In genomic region chr1:109090415-109091195, GRCh38 we compare ENCODE assay signal across 8 cellular contexts. TPM values are rescaled to one million over a fixed set of nuclear protein-coding genes. Genes with fewer than 3 reads are reported as not detected.
DNase-seq lines count a peak whose midpoint lies in the region; ATAC-seq and TF ChIP-seq lines count a peak whose summit lies in the region.

Gene TMEM167B, plus strand, starts transcription at chr1:109090764. Its CDS starts 109 bp downstream, at chr1:109090873.

- intact Hi-C loops in activated T-helper 1 cell treated with anti-CD3 and anti-CD28 coated beads, Interleukin-12 subunit alpha, Interleukin-12 subunit beta, Interleukin-2, Interleukin-4 antibody, amounts not matched to agents 30 ng/mL and 10 ng/mL and 1 ng/mL, durations not matched to agents 14 hours and 24 hours and 36 hours (cut with micrococcal nuclease), result loop anchor here (1.0 to 5.0 kb wide), 12 partner anchors 10 to 1248 kb away; partner anchors contain the start of genes CLCC1, PRPF38B, PSMA5 and RBM15
- intact Hi-C loops in naive thymus-derived CD4-positive, alpha-beta T cell (cut with micrococcal nuclease), result loop anchor here (1.0 to 5.0 kb wide), 12 partner anchors 10 to 528 kb away; partner anchors contain the start of genes CLCC1 (in 2 of the 2), WDR47 (in 2 of the 2), ATXN7L2 (in 1 of the 2) and EEIG2 (in 1 of the 2)

- H3K27ac ChIP-seq in DOHH2 (ENCODE audit: low read depth, low read length) (peak within 1 kb of the TSS; percentile 80), GM23338 (ENCODE audit: low read depth) (peak within 1 kb of the TSS; percentile 82)
- peak within 1 kb of the TSS; percentile 97 for H3K27ac ChIP-seq in naive thymus-derived CD4-positive, alpha-beta T cell (ENCODE audit: low read depth, low read length)

- peak; percentile 86 for ATAC-seq in GM23338
- peak; percentile 98 for ATAC-seq in naive thymus-derived CD4-positive, alpha-beta T cell
- ATAC-seq in stimulated activated naive B cell treated with anti-CD40 and anti-IgM and Interleukin-4, amounts not matched to agents 10 μg/mL and 1 μg/mL and 100 μg/mL, for 72 hours (replicated peaks), result peak; percentile 87 to 91

- H3K79me2 ChIP-seq in DOHH2 (ENCODE audit: control insufficient read depth, low read length) (peaks cover 55% of the 10 kb centered on the region), GM23338 (replicated peaks; ENCODE audit: insufficient read depth) (peaks cover 21% of the 10 kb centered on the region)

- peaks cover 3% of the 10 kb centered on the region; the same call in 1 of the 3 replicates for H3K9me3 Mint-ChIP-seq in GM23338
- no peaks in the 10 kb centered on the region for H3K9me3 Mint-ChIP-seq in activated T-helper 1 cell treated with anti-CD3 and anti-CD28 coated beads, Interleukin-12 subunit alpha, Interleukin-12 subunit beta, Interleukin-2, Interleukin-4 antibody, amounts not matched to agents 30 ng/mL and 10 ng/mL and 1 ng/mL, durations not matched to agents 14 hours and 24 hours and 36 hours
- peaks cover 0 to 16% (median 2%) of the 10 kb centered on the region in 11 donors for H3K9me3 Mint-ChIP-seq in naive thymus-derived CD4-positive, alpha-beta T cell
- no peaks in the 10 kb centered on the region for H3K9me3 Mint-ChIP-seq in stimulated activated naive B cell treated with anti-CD40 and anti-IgM and Interleukin-4, amounts not matched to agents 10 μg/mL and 1 μg/mL and 100 μg/mL, for 72 hours

- peak; percentile 98 for DNase-seq in GM23338 (ENCODE audit: low spot score)
- peak; percentile 88 for DNase-seq in LHCN-M2 (ENCODE audit: low read depth)
- peak; percentile 93 for DNase-seq in RPMI7951 (ENCODE audit: low read depth)
- peak; percentile 84 for DNase-seq in activated T-helper 1 cell treated with anti-CD3 and anti-CD28 coated beads, Interleukin-12 subunit alpha, Interleukin-12 subunit beta, Interleukin-2, Interleukin-4 antibody, amounts not matched to agents 30 ng/mL and 10 ng/mL and 1 ng/mL, durations not matched to agents 14 hours and 24 hours and 36 hours (ENCODE audit: low spot score)
- DNase-seq in fibroblast of gingiva (ENCODE audit: low read depth), result peak; percentile 96
- DNase-seq in naive thymus-derived CD4-positive, alpha-beta T cell, result peak; percentile 71 to 92 (median 87)
- DNase-seq in stimulated activated naive B cell treated with anti-CD40 and anti-IgM and Interleukin-4, amounts not matched to agents 10 μg/mL and 1 μg/mL and 100 μg/mL, for 72 hours, result peak; percentile 88

- POLR2A ChIA-PET in naive thymus-derived CD4-positive, alpha-beta T cell (lab: Charles Lee), result interaction anchor here (0.6 to 4.4 kb wide), 13 partner anchors 8 to 530 kb away, joined by 3 to 77 read pairs (median 4); partner anchors contain the start of genes PRPF38B, TAF13 and WDR47

- no peak for TF ChIP-seq CTCF in DOHH2 (IDR thresholded peaks at IDR 0.05; ENCODE audit: low read depth, low read length, poor library complexity, severe bottlenecking)
- no peak for TF ChIP-seq CTCF in GM23338 (conservative IDR thresholded peaks at IDR 0.05; ENCODE audit: low read depth in 2 of 2)

- H3K4me2 ChIP-seq in DOHH2 (ENCODE audit: low read length), result peak within 1 kb of the TSS; percentile 83
- H3K4me2 ChIP-seq in GM23338, result peak within 1 kb of the TSS; percentile 94

- H3K36me3 Mint-ChIP-seq in GM23338 (ENCODE audit: low read depth), result peaks cover 14% of the 10 kb centered on the region
- peaks cover 24% of the 10 kb centered on the region for H3K36me3 Mint-ChIP-seq in activated T-helper 1 cell treated with anti-CD3 and anti-CD28 coated beads, Interleukin-12 subunit alpha, Interleukin-12 subunit beta, Interleukin-2, Interleukin-4 antibody, amounts not matched to agents 30 ng/mL and 10 ng/mL and 1 ng/mL, durations not matched to agents 14 hours and 24 hours and 36 hours (ENCODE audit: low read depth)
- peaks cover 0 to 15% (median 5%) of the 10 kb centered on the region in 5 donors for H3K36me3 Mint-ChIP-seq in naive thymus-derived CD4-positive, alpha-beta T cell
- peaks cover 13 to 20% of the 10 kb centered on the region in 2 donors for H3K36me3 Mint-ChIP-seq in stimulated activated naive B cell treated with anti-CD40 and anti-IgM and Interleukin-4, amounts not matched to agents 10 μg/mL and 1 μg/mL and 100 μg/mL, for 72 hours

- CTCF ChIA-PET in naive thymus-derived CD4-positive, alpha-beta T cell (lab: Charles Lee), result interaction anchor here (0.6 to 1.3 kb wide), 3 partner anchors 10 to 398 kb away, joined by 3 to 7 read pairs (median 4); no protein-coding TSS in a partner anchor

- peak within 1 kb of the TSS; percentile 100 for H2AFZ ChIP-seq in GM23338

- H4K20me1 ChIP-seq in DOHH2 (ENCODE audit: control insufficient read depth, insufficient read depth, low read depth, low read length) (no peaks in the 10 kb centered on the region), GM23338 (replicated peaks; ENCODE audit: insufficient read depth) (no peaks in the 10 kb centered on the region; the same call in 1 of the 2 replicates)

- H3K4me1 ChIP-seq in DOHH2 (ENCODE audit: control insufficient read depth, low read length) (peaks cover 20% of the 10 kb centered on the region), GM23338 (ENCODE audit: insufficient read depth) (peaks cover 14% of the 10 kb centered on the region)
- H3K4me1 ChIP-seq in naive thymus-derived CD4-positive, alpha-beta T cell (ENCODE audit: control insufficient read depth in 2 of 2, insufficient read depth in 2 of 2, low read length in 2 of 2), result peaks cover 14 to 18% of the 10 kb centered on the region in 2 donors

- H3K27me3 ChIP-seq in DOHH2 (ENCODE audit: control insufficient read depth, low read length) (no peaks in the 10 kb centered on the region), GM23338 (ENCODE audit: insufficient read depth) (no peaks in the 10 kb centered on the region)
- H3K27me3 ChIP-seq in naive thymus-derived CD4-positive, alpha-beta T cell (ENCODE audit: control insufficient read depth in 2 of 2, insufficient read depth in 2 of 2, low read length in 2 of 2), result no peaks in the 10 kb centered on the region

- no peaks in the 10 kb centered on the region for H3K9me3 ChIP-seq in DOHH2 (ENCODE audit: control insufficient read depth, insufficient read depth, low read length)
- no peaks in the 10 kb centered on the region for H3K9me3 ChIP-seq in naive thymus-derived CD4-positive, alpha-beta T cell (ENCODE audit: control insufficient read depth in 2 of 3, low read length in 3 of 3)

- peak within 1 kb of the TSS; percentile 96 for H3K27ac Mint-ChIP-seq in GM23338
- H3K27ac Mint-ChIP-seq in activated T-helper 1 cell treated with anti-CD3 and anti-CD28 coated beads, Interleukin-12 subunit alpha, Interleukin-12 subunit beta, Interleukin-2, Interleukin-4 antibody, amounts not matched to agents 30 ng/mL and 10 ng/mL and 1 ng/mL, durations not matched to agents 14 hours and 24 hours and 36 hours, result peak within 1 kb of the TSS; percentile 93
- H3K27ac Mint-ChIP-seq in naive thymus-derived CD4-positive, alpha-beta T cell, result peak within 1 kb of the TSS; percentile 90 to 99 (median 98)
- H3K27ac Mint-ChIP-seq in stimulated activated naive B cell treated with anti-CD40 and anti-IgM and Interleukin-4, amounts not matched to agents 10 μg/mL and 1 μg/mL and 100 μg/mL, for 72 hours, result peak within 1 kb of the TSS; percentile 93

- peaks cover 37% of the 10 kb centered on the region for H3K36me3 ChIP-seq in DOHH2 (ENCODE audit: control insufficient read depth, low read length)
- no peaks in the 10 kb centered on the region for H3K36me3 ChIP-seq in GM23338 (ENCODE audit: insufficient read depth)
- H3K36me3 ChIP-seq in naive thymus-derived CD4-positive, alpha-beta T cell (ENCODE audit: control insufficient read depth in 2 of 3, insufficient read depth in 3 of 3, low read length in 3 of 3), result peaks cover 0 to 17% (median 4%) of the 10 kb centered on the region in 3 experiments

- H3K4me3 ChIP-seq in DOHH2 (ENCODE audit: low read length), result peak within 1 kb of the TSS; percentile 86
- peak within 1 kb of the TSS; percentile 95 for H3K4me3 ChIP-seq in GM23338
- H3K4me3 ChIP-seq in naive thymus-derived CD4-positive, alpha-beta T cell (ENCODE audit: low read length), result peak within 1 kb of the TSS; percentile 84

- peaks cover 16% of the 10 kb centered on the region for H3F3A ChIP-seq in DOHH2 (ENCODE audit: control insufficient read depth, insufficient read depth)
- H3F3A ChIP-seq in GM23338 (replicated peaks; ENCODE audit: low read depth), result peaks cover 8% of the 10 kb centered on the region

- H3K27me3 Mint-ChIP-seq in GM23338 (ENCODE audit: insufficient read depth, low read depth, poor library complexity), result peaks cover 16% of the 10 kb centered on the region
- H3K27me3 Mint-ChIP-seq in activated T-helper 1 cell treated with anti-CD3 and anti-CD28 coated beads, Interleukin-12 subunit alpha, Interleukin-12 subunit beta, Interleukin-2, Interleukin-4 antibody, amounts not matched to agents 30 ng/mL and 10 ng/mL and 1 ng/mL, durations not matched to agents 14 hours and 24 hours and 36 hours (ENCODE audit: insufficient read depth), result peaks cover 2% of the 10 kb centered on the region
- no peaks in the 10 kb centered on the region for H3K27me3 Mint-ChIP-seq in naive thymus-derived CD4-positive, alpha-beta T cell
- no peaks in the 10 kb centered on the region for H3K27me3 Mint-ChIP-seq in stimulated activated naive B cell treated with anti-CD40 and anti-IgM and Interleukin-4, amounts not matched to agents 10 μg/mL and 1 μg/mL and 100 μg/mL, for 72 hours

- peak within 1 kb of the TSS; percentile 86 for H3K4me3 Mint-ChIP-seq in GM23338
- peak within 1 kb of the TSS; percentile 92 for H3K4me3 Mint-ChIP-seq in activated T-helper 1 cell treated with anti-CD3 and anti-CD28 coated beads, Interleukin-12 subunit alpha, Interleukin-12 subunit beta, Interleukin-2, Interleukin-4 antibody, amounts not matched to agents 30 ng/mL and 10 ng/mL and 1 ng/mL, durations not matched to agents 14 hours and 24 hours and 36 hours
- peak within 1 kb of the TSS; percentile 88 to 98 (median 96) for H3K4me3 Mint-ChIP-seq in naive thymus-derived CD4-positive, alpha-beta T cell
- peak within 1 kb of the TSS; percentile 92 to 96 for H3K4me3 Mint-ChIP-seq in stimulated activated naive B cell treated with anti-CD40 and anti-IgM and Interleukin-4, amounts not matched to agents 10 μg/mL and 1 μg/mL and 100 μg/mL, for 72 hours

- no peaks in the 10 kb centered on the region for H3K9me2 ChIP-seq in DOHH2 (replicated peaks; ENCODE audit: control insufficient read depth, low read length)
- no peaks in the 10 kb centered on the region for H3K9me2 ChIP-seq in GM23338 (ENCODE audit: insufficient read depth)

- peaks cover 22% of the 10 kb centered on the region for H3K4me1 Mint-ChIP-seq in GM23338
- H3K4me1 Mint-ChIP-seq in activated T-helper 1 cell treated with anti-CD3 and anti-CD28 coated beads, Interleukin-12 subunit alpha, Interleukin-12 subunit beta, Interleukin-2, Interleukin-4 antibody, amounts not matched to agents 30 ng/mL and 10 ng/mL and 1 ng/mL, durations not matched to agents 14 hours and 24 hours and 36 hours (ENCODE audit: low read depth), result peaks cover 21% of the 10 kb centered on the region
- H3K4me1 Mint-ChIP-seq in naive thymus-derived CD4-positive, alpha-beta T cell, result peaks cover 15 to 43% (median 36%) of the 10 kb centered on the region in 7 donors
- peaks cover 11 to 25% of the 10 kb centered on the region in 2 donors for H3K4me1 Mint-ChIP-seq in stimulated activated naive B cell treated with anti-CD40 and anti-IgM and Interleukin-4, amounts not matched to agents 10 μg/mL and 1 μg/mL and 100 μg/mL, for 72 hours

RNA-seq across cellular contexts. Expression of gene TMEM167B, which starts in this region (rescaled TPM):
- total RNA-seq in GM23338 (2014; rRNA removed; shearing (Covaris generic)), result 10.7 and 16.0 TPM in 2 replicates
- 8.2 and 9.8 TPM in 2 replicates for polyA plus RNA-seq in GM23338 (2016; fragmentation: Nextera tagmentation; extraction: Ambion mirVana)
- total RNA-seq in LHCN-M2 (2014; rRNA removed), result 14.6 and 16.5 TPM in 2 replicates
- polyA plus RNA-seq in LHCN-M2 (2012), result 13.6 TPM
- total RNA-seq in RPMI7951 (2014; rRNA removed; shearing (Covaris generic)), result 25.8 and 26.3 TPM in 2 replicates
- total RNA-seq in activated T-helper 1 cell treated with anti-CD3 and anti-CD28 coated beads, Interleukin-12 subunit alpha, Interleukin-12 subunit beta, Interleukin-2, Interleukin-4 antibody, amounts not matched to agents 30 ng/mL and 10 ng/mL and 1 ng/mL, durations not matched to agents 14 hours and 24 hours and 36 hours, result 26.2 and 27.6 TPM in 2 replicates
- 10 to 100 TPM; 33.2 to 65.6 (median 41.2) TPM for total RNA-seq in naive thymus-derived CD4-positive, alpha-beta T cell
- polyA plus RNA-seq in naive thymus-derived CD4-positive, alpha-beta T cell, result 10 to 100 TPM; 28.3 to 28.6 TPM

Comparison
In these comparisons a context has a peak if more than half of its experiments do, and no peak if none do; other contexts are left out.
1. Peak in every context shown above with its lines: DNase-seq, ATAC-seq, H3K4me3 ChIP-seq and H3K27ac ChIP-seq.